Comparison of ENCODE assay signal across 8 cellular contexts in genomic region chrX:52935469-52935783, GRCh38. TPM values are rescaled to one million over a fixed set of nuclear protein-coding genes. Genes with fewer than 3 reads are reported as not detected.
DNase-seq lines count a peak whose midpoint lies in the region; FAIRE-seq and TF ChIP-seq lines count a peak whose summit lies in the region.
"Not testable (repeated sequence)": the region's sequence is repeated elsewhere in the genome, so short reads cannot be mapped to it uniquely, and the experiment has no call there.

No MANE protein-coding gene starts in this region.

- WGBS in hepatocyte (ENCODE audit: low lambda C conversion rate, missing lambda C conversion rate) = 25% methylated on average over 10 of the region's 10 CpGs
- 0 to 5% (median 1%) methylated on average over 2 to 10 of the region's 10 CpGs for WGBS in small intestine, 3 donors

- H3K4me2 ChIP-seq in OCI-LY3 (ENCODE audit: low read length) (peak overlapping the region; percentile 97), hepatocyte (peak overlapping the region; percentile 95)

- not testable (repeated sequence) for H3K9me3 ChIP-seq in OCI-LY3 (ENCODE audit: insufficient read depth, low read length); duodenal mucosa (ENCODE audit: control insufficient read depth in 1 of 2, low read length in 2 of 2); hepatocyte (ENCODE audit: low read depth); muscle layer of duodenum (ENCODE audit: control insufficient read depth in 1 of 2, low read length in 2 of 2); small intestine (ENCODE audit: control insufficient read depth, low read depth)

- not testable (repeated sequence) for H3K27me3 ChIP-seq in H7 (ENCODE audit: control insufficient read depth, insufficient read depth, low read length); OCI-LY3 (ENCODE audit: low read depth, low read length); duodenal mucosa (ENCODE audit: control insufficient read depth in 1 of 2, insufficient read depth in 2 of 2, low read length in 2 of 2); hepatocyte; muscle layer of duodenum (ENCODE audit: low read depth, low read length); small intestine (ENCODE audit: control insufficient read depth in 2 of 2, insufficient read depth in 2 of 2, low read length in 2 of 2)

- intact Hi-C loops in activated T-helper 2 cell treated with anti-CD3 and anti-CD28 coated beads, Interferon-gamma antibody, Interleukin-2, Interleukin-4, amounts not matched to agents 10 μg/mL and 5 μg/mL and 100 μg/mL, durations not matched to agents 14 hours and 24 hours and 36 hours (cut with micrococcal nuclease) = not testable (repeated sequence)

- peak overlapping the region; percentile 85 for H3K4me3 Mint-ChIP-seq in activated T-helper 2 cell treated with anti-CD3 and anti-CD28 coated beads, Interferon-gamma antibody, Interleukin-2, Interleukin-4, amounts not matched to agents 10 μg/mL and 5 μg/mL and 100 μg/mL, durations not matched to agents 14 hours and 24 hours and 36 hours (ENCODE audit: low read depth)

- not testable (repeated sequence) for H3K36me3 ChIP-seq in H7 (replicated peaks; ENCODE audit: control insufficient read depth, insufficient read depth, low read length); OCI-LY3 (replicated peaks; ENCODE audit: low read depth, low read length); duodenal mucosa (ENCODE audit: control insufficient read depth in 1 of 2, insufficient read depth in 2 of 2, low read length in 2 of 2); hepatocyte (replicated peaks; ENCODE audit: insufficient read depth, low read depth); muscle layer of duodenum (ENCODE audit: control insufficient read depth in 1 of 2, insufficient read depth in 2 of 2, low read length in 2 of 2); small intestine (ENCODE audit: control insufficient read depth in 2 of 2, insufficient read depth in 2 of 2, low read length in 2 of 2)

- peak overlapping the region; percentile 93 for H3K27ac ChIP-seq in OCI-LY3 (ENCODE audit: low read length)
- H3K27ac ChIP-seq in duodenal mucosa (ENCODE audit: low read depth, low read length) = peak overlapping the region; percentile 95
- H3K27ac ChIP-seq in hepatocyte = peak overlapping the region; percentile 98
- H3K27ac ChIP-seq in muscle layer of duodenum (ENCODE audit: low read length) = peak overlapping the region; percentile 92
- peak overlapping the region; percentile 93 to 99 for H3K27ac ChIP-seq in small intestine (ENCODE audit: low read depth in 1 of 2, low read length in 1 of 2)

- peak overlapping the region; percentile 70; the same call in 1 of the 2 replicates for H2AFZ ChIP-seq in OCI-LY3 (ENCODE audit: low read depth, low read length)
- H2AFZ ChIP-seq in hepatocyte = peak overlapping the region; percentile 85

- not testable (repeated sequence) for H3K4me1 Mint-ChIP-seq in activated T-helper 2 cell treated with anti-CD3 and anti-CD28 coated beads, Interferon-gamma antibody, Interleukin-2, Interleukin-4, amounts not matched to agents 10 μg/mL and 5 μg/mL and 100 μg/mL, durations not matched to agents 14 hours and 24 hours and 36 hours (ENCODE audit: low read depth)

- H4K20me1 ChIP-seq in OCI-LY3 (ENCODE audit: insufficient read depth, low read length); hepatocyte (ENCODE audit: insufficient read depth, poor library complexity, severe bottlenecking): not testable (repeated sequence)

- not testable (repeated sequence) for H3K27me3 Mint-ChIP-seq in activated T-helper 2 cell treated with anti-CD3 and anti-CD28 coated beads, Interferon-gamma antibody, Interleukin-2, Interleukin-4, amounts not matched to agents 10 μg/mL and 5 μg/mL and 100 μg/mL, durations not matched to agents 14 hours and 24 hours and 36 hours (ENCODE audit: low read depth)

- peak overlapping the region; percentile 92 for H3K27ac Mint-ChIP-seq in activated T-helper 2 cell treated with anti-CD3 and anti-CD28 coated beads, Interferon-gamma antibody, Interleukin-2, Interleukin-4, amounts not matched to agents 10 μg/mL and 5 μg/mL and 100 μg/mL, durations not matched to agents 14 hours and 24 hours and 36 hours

- peak overlapping the region; percentile 61 for H3K4me3 ChIP-seq in AG09309 (ENCODE audit: control insufficient read depth, low read depth, low read length)
- peak overlapping the region; percentile 72 for H3K4me3 ChIP-seq in H7 (ENCODE audit: insufficient read depth, low read depth, low read length)
- H3K4me3 ChIP-seq in OCI-LY3 (ENCODE audit: low read length) = peak overlapping the region; percentile 100
- H3K4me3 ChIP-seq in duodenal mucosa (ENCODE audit: low read depth in 1 of 2, low read length in 2 of 2) = peak overlapping the region; percentile 80 to 84
- H3K4me3 ChIP-seq in hepatocyte = peak overlapping the region; percentile 34
- H3K4me3 ChIP-seq in muscle layer of duodenum (ENCODE audit: low read depth in 1 of 2, low read length in 2 of 2) = peak overlapping the region; percentile 63 to 78
- H3K4me3 ChIP-seq in small intestine (ENCODE audit: low read depth in 1 of 2, low read length in 2 of 2) = peak overlapping the region; percentile 43 to 71

- not testable (repeated sequence) for H3K4me1 ChIP-seq in OCI-LY3 (ENCODE audit: low read length); duodenal mucosa (ENCODE audit: control insufficient read depth in 1 of 2, insufficient read depth in 2 of 2, low read length in 2 of 2); hepatocyte (ENCODE audit: insufficient read depth); muscle layer of duodenum (ENCODE audit: control insufficient read depth in 1 of 2, insufficient read depth in 2 of 2, low read length in 2 of 2); small intestine (ENCODE audit: control insufficient read depth in 2 of 2, insufficient read depth in 1 of 2, low read depth in 1 of 2, low read length in 1 of 2)

- not testable (repeated sequence) for FAIRE-seq in small intestine (lab: Jason Lieb, UNC)

- H3K9me2 ChIP-seq in hepatocyte (replicated peaks; ENCODE audit: insufficient read depth) = not testable (repeated sequence)

- H3K9ac ChIP-seq in OCI-LY3 (ENCODE audit: low read length) (peak overlapping the region; percentile 99), duodenal mucosa (ENCODE audit: low read depth in 1 of 2, low read length in 2 of 2) (peak overlapping the region; percentile 84 to 94)

- H3K9me3 Mint-ChIP-seq in activated T-helper 2 cell treated with anti-CD3 and anti-CD28 coated beads, Interferon-gamma antibody, Interleukin-2, Interleukin-4, amounts not matched to agents 10 μg/mL and 5 μg/mL and 100 μg/mL, durations not matched to agents 14 hours and 24 hours and 36 hours = not testable (repeated sequence)

- not testable (repeated sequence) for TF ChIP-seq CTCF in AG09309 (IDR thresholded peaks at IDR 0.05; ENCODE audit: control insufficient read depth, insufficient read depth, low read depth, low read length, missing control alignments); OCI-LY3 (IDR thresholded peaks at IDR 0.05; ENCODE audit: low read depth, low read length); hepatocyte (IDR thresholded peaks at IDR 0.05; ENCODE audit: poor library complexity)

- H3K79me2 ChIP-seq in OCI-LY3 (ENCODE audit: low read length); hepatocyte: not testable (repeated sequence)

- not testable (repeated sequence) for H3K36me3 Mint-ChIP-seq in activated T-helper 2 cell treated with anti-CD3 and anti-CD28 coated beads, Interferon-gamma antibody, Interleukin-2, Interleukin-4, amounts not matched to agents 10 μg/mL and 5 μg/mL and 100 μg/mL, durations not matched to agents 14 hours and 24 hours and 36 hours (ENCODE audit: low read depth)

- DNase-seq in AG09309 (ENCODE audit: low read depth); H7; activated T-helper 2 cell treated with anti-CD3 and anti-CD28 coated beads, Interferon-gamma antibody, Interleukin-2, Interleukin-4, amounts not matched to agents 10 μg/mL and 5 μg/mL and 100 μg/mL, durations not matched to agents 14 hours and 24 hours and 36 hours (ENCODE audit: low spot score); hepatocyte (ENCODE audit: low spot score): not testable (repeated sequence)
- peak; percentile 20 for DNase-seq in small intestine

RNA-seq across cellular contexts. Expression of gene FAM156A, which starts 22.9 kb away (rescaled TPM):
- 7.2 and 8.8 TPM in 2 replicates for total RNA-seq in H7 (2014; rRNA removed; shearing (Covaris generic))
- total RNA-seq in activated T-helper 2 cell treated with anti-CD3 and anti-CD28 coated beads, Interferon-gamma antibody, Interleukin-2, Interleukin-4, amounts not matched to agents 10 μg/mL and 5 μg/mL and 100 μg/mL, durations not matched to agents 14 hours and 24 hours and 36 hours = 26.2 and 28.2 TPM in 2 replicates
- total RNA-seq in hepatocyte = 10.8 and 16.9 TPM in 2 replicates
- polyA plus RNA-seq in hepatocyte (26.6 and 43.1 TPM in 2 replicates), small intestine (10 to 100 TPM; 10.8 to 16.5 (median 14.3) TPM)

RNA-seq across cellular contexts. Expression of gene FAM156B, which starts 38.3 kb away (rescaled TPM):
- 21.5 and 24.3 TPM in 2 replicates for total RNA-seq in H7 (2014; rRNA removed; shearing (Covaris generic))
- 14.5 and 14.6 TPM in 2 replicates for total RNA-seq in activated T-helper 2 cell treated with anti-CD3 and anti-CD28 coated beads, Interferon-gamma antibody, Interleukin-2, Interleukin-4, amounts not matched to agents 10 μg/mL and 5 μg/mL and 100 μg/mL, durations not matched to agents 14 hours and 24 hours and 36 hours
- 15.3 and 20.1 TPM in 2 replicates for total RNA-seq in hepatocyte
- 25.6 and 28.2 TPM in 2 replicates for polyA plus RNA-seq in hepatocyte
- 10 to 100 TPM; 22.8 to 59.9 (median 43.5) TPM for polyA plus RNA-seq in small intestine

Comparison
In these comparisons a context has a peak if more than half of its experiments do, and no peak if none do; other contexts are left out.
1. H3K4me3 ChIP-seq: peak in every context shown above with its lines; median percentile 100 in OCI-LY3; 82 in duodenal mucosa; 72 in H7; 70 in muscle layer of duodenum; 61 in AG09309; 57 in small intestine; 34 in hepatocyte.